ENCODE assay signal across 13 cellular contexts in genomic region chrY:19570999-19571398, GRCh38.
A peak's percentile ranks its signal among the peaks of the same experiment; 100 is the strongest.
DNase-seq lines count a peak whose midpoint lies in the region; ATAC-seq and TF ChIP-seq lines count a peak whose summit lies in the region.
"Had no signal": no experiment of that assay in that cellular context is flagged by ENCODE, and none has a peak within 500 bp of the region (broad histone marks: within the 10 kb centered on the region; RNA-seq: fewer than 3 reads in every experiment).

No MANE protein-coding gene starts in this region.

- H3K4me1 Mint-ChIP-seq in activated naive CD8-positive, alpha-beta T cell treated with anti-CD3 and anti-CD28 coated beads for 36 hours = peaks cover 33% of the 10 kb centered on the region

- H3K9me3 ChIP-seq in DND-41 (ENCODE audit: insufficient read depth, low read length, severe bottlenecking) (no peaks in the 10 kb centered on the region), stomach (no peaks in the 10 kb centered on the region)
- H3K9me3 ChIP-seq: uterus had no signal

- H3K79me2 ChIP-seq in DND-41 (ENCODE audit: insufficient read depth, low read length) = peaks cover 96% of the 10 kb centered on the region

- TF ChIP-seq EP300 in stomach (IDR thresholded peaks at IDR 0.05) = no peak

- no peak for ATAC-seq in DND-41 (ENCODE audit: insufficient read depth, low read depth)
- ATAC-seq in GM19455 (IDR thresholded peaks at IDR 0.05; ENCODE audit: unreplicated experiment) = peak; percentile 49
- ATAC-seq in HG03196 (IDR thresholded peaks at IDR 0.05; ENCODE audit: unreplicated experiment) = peak; percentile 45

- H3K4me1 ChIP-seq in DND-41 (ENCODE audit: insufficient read depth, low read length) (peaks cover 60% of the 10 kb centered on the region), stomach (peaks cover 0 to 8% (median 0%) of the 10 kb centered on the region in 4 donors)
- H3K4me1 ChIP-seq: uterus had no signal

- DNase-seq in DND-41 (no peak), epidermal melanocyte (ENCODE audit: insufficient read length, low spot score) (no peak), stomach (no peak), NCI-H345 treated with DMSO at 0.1 percent for 48 hours (lab: John Stamatoyannopoulos, UW; ENCODE audit: unreplicated experiment) (no peak), AG08395 (ENCODE audit: low spot score) (no peak)
- DNase-seq in activated naive CD8-positive, alpha-beta T cell treated with anti-CD3 and anti-CD28 coated beads for 36 hours = peak; percentile 0
- DNase-seq: activated gamma-delta T cell, naive B cell, uterus had no signal

- 69 to 91% (median 80%) methylated on average over 2 of the region's 2 CpGs; no CpG with 5 or more reads in 2 of the 5 donors for WGBS in stomach, 5 donors

- no peak for TF ChIP-seq POLR2A in stomach (IDR thresholded peaks at IDR 0.05)

- H3K4me3 Mint-ChIP-seq in activated naive CD8-positive, alpha-beta T cell treated with anti-CD3 and anti-CD28 coated beads for 36 hours = peak overlapping the region; percentile 71

- peak overlapping the region; percentile 72 for H3K27ac Mint-ChIP-seq in activated naive CD8-positive, alpha-beta T cell treated with anti-CD3 and anti-CD28 coated beads for 36 hours
- H3K27ac Mint-ChIP-seq: naive B cell had no signal

- H3K9ac ChIP-seq in DND-41 (ENCODE audit: low read depth, low read length) = peak overlapping the region; percentile 86
- H3K9ac ChIP-seq: KMS-11 had no signal

- H3K4me2 ChIP-seq in DND-41 (ENCODE audit: insufficient read depth, low read length) = peak overlapping the region; percentile 68
- H3K4me2 ChIP-seq: KMS-11 had no signal

- peaks cover 20% of the 10 kb centered on the region for H3K36me3 Mint-ChIP-seq in activated naive CD8-positive, alpha-beta T cell treated with anti-CD3 and anti-CD28 coated beads for 36 hours
- H3K36me3 Mint-ChIP-seq: naive B cell had no signal

- intact Hi-C loops in stomach (cut with DNase I; ENCODE audit: low total_unique reads) = no loop called here

- no peaks in the 10 kb centered on the region for H3K9me3 Mint-ChIP-seq in activated naive CD8-positive, alpha-beta T cell treated with anti-CD3 and anti-CD28 coated beads for 36 hours
- H3K9me3 Mint-ChIP-seq: naive B cell had no signal

- H3K36me3 ChIP-seq in DND-41 (ENCODE audit: insufficient read depth, low read length) (peaks cover 36% of the 10 kb centered on the region), stomach (no peaks in the 10 kb centered on the region)
- H3K36me3 ChIP-seq: uterus had no signal

- H3K27me3 ChIP-seq in DND-41 (ENCODE audit: insufficient read depth, low read length, poor library complexity) (no peaks in the 10 kb centered on the region), stomach (no peaks in the 10 kb centered on the region)
- H3K27me3 ChIP-seq: uterus had no signal

- no peaks in the 10 kb centered on the region for H3K27me3 Mint-ChIP-seq in activated naive CD8-positive, alpha-beta T cell treated with anti-CD3 and anti-CD28 coated beads for 36 hours
- H3K27me3 Mint-ChIP-seq: naive B cell had no signal

- TF ChIP-seq CTCF in DND-41 (IDR thresholded peaks at IDR 0.05; ENCODE audit: borderline replicate concordance, extremely low read depth, low read length, poor library complexity, severe bottlenecking) = no peak
- no peak for TF ChIP-seq CTCF in stomach (IDR thresholded peaks at IDR 0.05)

- H3K4me3 ChIP-seq in DND-41 (ENCODE audit: low read depth in 1 of 2, low read length in 2 of 2) (peak overlapping the region in 1 of 2 experiments; percentile 74; a peak in 3 of 4 replicates), stomach (no peak overlapping the region)
- H3K4me3 ChIP-seq: uterus had no signal

- H3K27ac ChIP-seq in DND-41 (ENCODE audit: low read length) (peak overlapping the region; percentile 79), stomach (no peak overlapping the region)
- H3K27ac ChIP-seq: C4-2B, KMS-11, uterus had no signal

- H4K20me1 ChIP-seq in DND-41 (ENCODE audit: insufficient read depth, low read length) = peaks cover 36% of the 10 kb centered on the region

- no peak overlapping the region for H2AFZ ChIP-seq in DND-41 (ENCODE audit: low read depth, low read length)
